Comparison of ENCODE assay signal across 20 cellular contexts in the genomic region with DNA sequence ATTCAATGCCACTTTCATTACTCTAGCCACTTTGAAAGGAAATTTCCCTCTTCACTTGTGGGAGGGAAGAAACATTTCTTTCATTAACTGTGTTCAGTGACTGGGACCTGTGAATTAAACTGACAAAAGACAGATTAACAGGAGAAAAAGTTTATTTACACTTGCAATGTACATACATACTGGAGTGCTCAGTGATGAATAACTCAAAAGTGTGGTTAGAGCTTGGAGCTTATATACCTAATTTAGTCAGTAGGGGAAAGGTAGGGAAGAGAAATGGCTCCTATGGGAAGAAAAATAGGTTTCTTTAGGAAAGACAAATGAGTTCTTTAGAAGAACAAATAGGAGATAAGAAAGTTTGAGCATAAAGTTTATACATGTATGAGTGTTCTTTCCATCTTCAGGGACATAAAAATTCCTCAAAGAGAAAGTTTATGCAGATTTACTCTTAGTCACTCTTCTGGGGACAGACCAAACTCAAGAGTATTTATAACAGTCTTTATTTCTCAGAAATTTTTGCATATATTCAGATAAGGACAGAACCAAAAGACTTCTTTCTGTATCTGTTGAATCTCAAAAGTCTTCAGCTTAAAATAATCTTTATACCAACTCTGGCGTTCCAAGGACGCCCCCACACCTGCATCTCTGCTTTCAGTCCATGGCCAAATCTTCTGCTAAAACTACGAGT.
A peak's percentile ranks its signal among the peaks of the same experiment; 100 is the strongest.
DNase-seq lines count a peak whose midpoint lies in the region; ATAC-seq and TF ChIP-seq lines count a peak whose summit lies in the region.
"Had no signal": no experiment of that assay in that cellular context is flagged by ENCODE, and none has a peak within 500 bp of the region (broad histone marks: within the 10 kb centered on the region; RNA-seq: fewer than 3 reads in every experiment).

No MANE protein-coding gene starts in this region.

- peak overlapping the region; percentile 84 for H3K27ac ChIP-seq in hepatocyte
- H3K27ac ChIP-seq: 22Rv1, colonic mucosa had no signal

- H3K4me3 ChIP-seq in hepatocyte: no peak overlapping the region
- H3K4me3 ChIP-seq: colonic mucosa, gastroesophageal sphincter, K562, left lung, SJSA1, transverse colon had no signal

- H3K9me2 ChIP-seq in hepatocyte (replicated peaks; ENCODE audit: insufficient read depth): no peaks in the 10 kb centered on the region

- H3K4me2 ChIP-seq in hepatocyte: no peak overlapping the region

- H3K4me1 ChIP-seq in hepatocyte (ENCODE audit: insufficient read depth): peaks cover 24% of the 10 kb centered on the region
- H3K4me1 ChIP-seq: colonic mucosa had no signal

- no peaks in the 10 kb centered on the region for H4K20me1 ChIP-seq in hepatocyte (ENCODE audit: insufficient read depth, poor library complexity, severe bottlenecking)

- no peaks in the 10 kb centered on the region for H3K9me3 ChIP-seq in hepatocyte (ENCODE audit: low read depth)
- H3K9me3 ChIP-seq: colonic mucosa, gastroesophageal sphincter, left lung, SJSA1, transverse colon had no signal

- H3K27me3 ChIP-seq in hepatocyte: no peaks in the 10 kb centered on the region
- H3K27me3 ChIP-seq: colonic mucosa, gastroesophageal sphincter, left lung, SJSA1, transverse colon had no signal

- DNase-seq in NCI-H748 (lab: John Stamatoyannopoulos, UW; ENCODE audit: unreplicated experiment): peak; percentile 39
- no peak for DNase-seq in NCI-H748 treated with DMSO at 0.1 percent for 48 hours (lab: John Stamatoyannopoulos, UW)
- DNase-seq in stimulated activated CD4-positive, alpha-beta T cell treated with anti-CD3 and anti-CD28 coated beads, Interleukin-4, amount 100 ng/mL, for 48 hours (ENCODE audit: low read depth in 2 of 2): peak; percentile 15 to 17
- no peak for DNase-seq in stimulated activated CD4-positive, alpha-beta T cell treated with anti-CD3 and anti-CD28 coated beads, Interleukin-4, amount 100 ng/mL, for 4 hours
- DNase-seq in hepatocyte (ENCODE audit: low spot score): no peak
- DNase-seq: colonic mucosa; left lung; MV-4-11; NCI-H2029; NCI-H510A; right cardiac atrium; stimulated activated CD8-positive, alpha-beta memory T cell treated with anti-CD3 and anti-CD28 coated beads, Interleukin-4, amount 100 ng/mL, for 48 hours; transverse colon had no signal

- WGBS in hepatocyte (ENCODE audit: low lambda C conversion rate, missing lambda C conversion rate): 64% methylated on average over 3 of the region's 3 CpGs

- H2AFZ ChIP-seq in hepatocyte: no peak overlapping the region

- no peaks in the 10 kb centered on the region for H3K79me2 ChIP-seq in hepatocyte

- ATAC-seq in GM18867 (IDR thresholded peaks at IDR 0.05; ENCODE audit: unreplicated experiment) (no peak), HG03571 (IDR thresholded peaks at IDR 0.05; ENCODE audit: unreplicated experiment) (no peak), HG02571 (IDR thresholded peaks at IDR 0.05; ENCODE audit: unreplicated experiment) (no peak)
- ATAC-seq: gastroesophageal sphincter, K562, left lung, right cardiac atrium had no signal

- H3K36me3 ChIP-seq in hepatocyte (replicated peaks; ENCODE audit: insufficient read depth, low read depth): no peaks in the 10 kb centered on the region
- H3K36me3 ChIP-seq: colonic mucosa, gastroesophageal sphincter, left lung, SJSA1, transverse colon had no signal

- no peak for TF ChIP-seq CTCF in hepatocyte (IDR thresholded peaks at IDR 0.05; ENCODE audit: poor library complexity)

Comparison
In these comparisons a context has a peak if more than half of its experiments do, and no peak if none do; other contexts are left out.
1. DNase-seq: peak in NCI-H748 (single experiment) and stimulated activated CD4-positive, alpha-beta T cell treated with anti-CD3 and anti-CD28 coated beads, Interleukin-4, amount 100 ng/mL, for 48 hours (2 of 2); none in NCI-H748 treated with DMSO at 0.1 percent for 48 hours (single experiment), stimulated activated CD4-positive, alpha-beta T cell treated with anti-CD3 and anti-CD28 coated beads, Interleukin-4, amount 100 ng/mL, for 4 hours (0 of 2) and hepatocyte (single experiment).